In the genomic region with DNA sequence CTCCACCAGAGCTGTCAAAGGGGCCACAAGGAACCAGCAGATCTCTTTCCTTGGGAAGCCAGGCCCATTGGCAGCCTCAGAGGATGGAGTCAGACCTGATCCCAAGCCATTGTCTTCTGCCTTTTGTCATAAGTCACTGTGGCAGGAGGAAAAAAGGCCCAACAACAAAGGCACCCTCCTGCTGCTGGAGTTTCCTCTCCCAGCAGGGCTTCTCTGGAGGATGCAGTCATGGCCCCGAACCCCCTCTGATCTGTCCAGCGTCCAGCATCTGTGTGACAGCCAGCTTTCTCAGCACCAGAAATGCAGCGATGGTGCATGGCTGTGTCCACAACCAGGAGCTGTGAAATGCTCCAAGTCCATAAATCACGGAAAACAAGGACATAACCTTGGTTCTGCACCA, we compare ENCODE assay signal across 29 cellular contexts. TPM values are rescaled to one million over a fixed set of nuclear protein-coding genes. Genes with fewer than 3 reads are reported as not detected.
"Had no signal": no experiment of that assay in that cellular context is flagged by ENCODE, and none has a peak within 500 bp of the region (broad histone marks: within the 10 kb centered on the region; RNA-seq: fewer than 3 reads in every experiment).

No MANE protein-coding gene starts in this region.

- H3K4me3 Mint-ChIP-seq: activated naive CD8-positive, alpha-beta T cell; activated T-cell treated with anti-CD3 and anti-CD28 coated beads, Interleukin-2, amount 50 U/mL, for 4 hours; central memory CD8-positive, alpha-beta T cell; nephron; stimulated activated memory B cell treated with anti-CD40 and anti-IgM and Interleukin-4, amounts not matched to agents 10 μg/mL and 1 μg/mL and 100 μg/mL, for 72 hours; T-helper 2 cell treated with Interferon-gamma antibody and Interleukin-4, amounts not matched to agents 5 μg/mL and 100 μg/mL, for 36 hours; type B pancreatic cell; WTC11 had no signal

- H3K27me3 ChIP-seq: adrenal gland, testis had no signal

- H3K9ac ChIP-seq: SK-N-SH had no signal

- H3K4me2 ChIP-seq: SK-N-SH had no signal

- H3K27ac ChIP-seq: adrenal gland, heart right ventricle, left ventricle myocardium inferior, stomach, testis had no signal

- H3K4me3 ChIP-seq: adrenal gland, heart right ventricle, left ventricle myocardium inferior, stomach, testis had no signal

- H3K36me3 Mint-ChIP-seq: activated naive CD8-positive, alpha-beta T cell; stimulated activated memory B cell treated with anti-CD40 and anti-IgM and Interleukin-4, amounts not matched to agents 10 μg/mL and 1 μg/mL and 100 μg/mL, for 72 hours; type B pancreatic cell had no signal

- H3K4me1 ChIP-seq: adrenal gland, heart right ventricle, left ventricle myocardium inferior, stomach, testis had no signal

- ATAC-seq: activated T-cell treated with anti-CD3 and anti-CD28 coated beads, Interleukin-2, amount 50 U/mL, for 4 hours; heart right ventricle; sciatic nerve; stimulated activated memory B cell treated with anti-CD40 and anti-IgM and Interleukin-4, amounts not matched to agents 10 μg/mL and 1 μg/mL and 100 μg/mL, for 72 hours; WTC11 had no signal

- DNase-seq: activated CD4-positive, alpha-beta T cell treated with anti-CD3 and anti-CD28 coated beads, Interleukin-2, amount 50 U/mL, for 4 hours; activated CD8-positive, alpha-beta memory T cell treated with anti-CD3 and anti-CD28 coated beads for 24 hours; activated CD8-positive, alpha-beta memory T cell treated with anti-CD3 and anti-CD28 coated beads, Interleukin-2, amount 50 U/mL, for 48 hours; activated naive CD4-positive, alpha-beta T cell; activated T-cell treated with anti-CD3 and anti-CD28 coated beads, Interleukin-2, amount 50 U/mL, for 4 hours; adrenal gland; effector CD4-positive, alpha-beta T cell; erythroblast; foreskin fibroblast; heart right ventricle; left ventricle myocardium inferior; midbrain; occipital lobe; SK-N-SH; small intestine; stimulated activated CD4-positive, alpha-beta T cell treated with anti-CD3 and anti-CD28 coated beads, Interleukin-2, amount 100 ng/mL, for 24 hours; stomach; testis had no signal

- H3K9me3 Mint-ChIP-seq: activated T-helper 2 cell treated with anti-CD3 and anti-CD28 coated beads, Interferon-gamma antibody, Interleukin-2, Interleukin-4, amounts not matched to agents 10 μg/mL and 5 μg/mL and 100 μg/mL, durations not matched to agents 14 hours and 24 hours and 36 hours; T-helper 2 cell treated with Interferon-gamma antibody and Interleukin-4, amounts not matched to agents 5 μg/mL and 100 μg/mL, for 36 hours; type B pancreatic cell had no signal

- H3K4me1 Mint-ChIP-seq: central memory CD8-positive, alpha-beta T cell; stimulated activated memory B cell treated with anti-CD40 and anti-IgM and Interleukin-4, amounts not matched to agents 10 μg/mL and 1 μg/mL and 100 μg/mL, for 72 hours; WTC11 had no signal

- H3K9me2 ChIP-seq: SK-N-SH had no signal

- H3K27ac Mint-ChIP-seq: activated naive CD8-positive, alpha-beta T cell; activated T-helper 2 cell treated with anti-CD3 and anti-CD28 coated beads, Interferon-gamma antibody, Interleukin-2, Interleukin-4, amounts not matched to agents 10 μg/mL and 5 μg/mL and 100 μg/mL, durations not matched to agents 14 hours and 24 hours and 36 hours; nephron; stimulated activated memory B cell treated with anti-CD40 and anti-IgM and Interleukin-4, amounts not matched to agents 10 μg/mL and 1 μg/mL and 100 μg/mL, for 72 hours; T-helper 2 cell treated with Interferon-gamma antibody and Interleukin-4, amounts not matched to agents 5 μg/mL and 100 μg/mL, for 36 hours; type B pancreatic cell; WTC11 had no signal

- H3K9me3 ChIP-seq: adrenal gland, SK-N-SH, testis had no signal

- H3K36me3 ChIP-seq: adrenal gland, heart right ventricle, left ventricle myocardium inferior, stomach had no signal

RNA-seq across cellular contexts. Expression of gene AJAP1, which starts 30.4 kb away (rescaled TPM):
- total RNA-seq: activated T-helper 2 cell treated with anti-CD3 and anti-CD28 coated beads, Interferon-gamma antibody, Interleukin-2, Interleukin-4, amounts not matched to agents 10 μg/mL and 5 μg/mL and 100 μg/mL, durations not matched to agents 14 hours and 24 hours and 36 hours; fibroblast of lung; lung microvascular endothelial cell had no signal
- polyA plus RNA-seq: SK-N-SH had no signal
